Comparison of ENCODE assay signal across 15 cellular contexts in the genomic region with DNA sequence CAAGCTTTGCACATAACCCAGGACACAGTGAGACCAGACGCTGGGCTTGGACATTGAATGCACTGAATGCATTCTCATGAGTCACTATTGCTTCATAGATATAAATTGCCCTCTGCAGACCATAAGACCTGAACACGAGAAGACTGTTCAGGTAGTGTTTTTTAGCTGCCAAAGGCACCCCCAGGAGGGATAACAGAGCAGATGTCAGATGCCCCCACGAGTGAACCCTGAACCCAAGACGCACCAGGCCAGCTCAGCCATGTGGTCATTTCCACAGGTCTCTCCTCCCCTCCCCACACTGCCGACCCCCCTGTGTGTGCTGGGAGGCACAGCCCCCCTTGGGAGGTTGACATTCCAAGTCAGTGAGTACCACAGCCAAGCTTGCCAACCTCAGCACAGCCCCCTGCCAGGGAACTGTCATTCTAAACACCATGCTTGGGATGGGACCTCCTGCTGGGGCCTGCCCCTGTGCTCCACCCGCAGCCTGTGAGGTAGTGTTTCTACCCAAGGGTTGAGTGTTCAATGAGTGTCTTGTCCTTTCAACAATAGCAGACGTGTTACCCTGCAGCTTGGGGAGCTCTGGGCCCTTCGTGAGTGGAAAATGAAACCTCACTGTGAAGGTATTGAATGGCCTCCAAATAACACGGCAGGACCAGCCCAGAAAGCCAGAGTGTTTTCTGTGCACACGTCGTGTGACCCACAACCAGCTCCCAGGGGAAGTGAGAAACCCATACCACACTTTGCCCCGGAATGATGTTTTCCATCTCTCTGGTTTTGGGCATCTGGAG.
DNase-seq lines count a peak whose midpoint lies in the region; ATAC-seq lines count a peak whose summit lies in the region.
"Had no signal": no experiment of that assay in that cellular context is flagged by ENCODE, and none has a peak within 500 bp of the region (broad histone marks: within the 10 kb centered on the region; RNA-seq: fewer than 3 reads in every experiment).

No MANE protein-coding gene starts in this region.

- CTCF ChIA-PET in activated CD8-positive, alpha-beta T cell treated with anti-CD3 and anti-CD28 coated beads, Interleukin-2, amount 10 ng/mL, durations not matched to agents 7 days and 5 days (lab: Charles Lee): interaction anchor here (1.0 kb wide), 1 partner anchor 10 kb away, joined by 3 read pairs; no protein-coding TSS in a partner anchor

- POLR2A ChIA-PET in activated CD8-positive, alpha-beta T cell treated with anti-CD3 and anti-CD28 coated beads, Interleukin-2, amount 10 ng/mL, durations not matched to agents 7 days and 5 days (lab: Charles Lee): no interaction called here

- H3K4me3 Mint-ChIP-seq in activated CD8-positive, alpha-beta T cell treated with anti-CD3 and anti-CD28 coated beads, Interleukin-2, amount 10 ng/mL, durations not matched to agents 7 days and 5 days: no peak overlapping the region
- H3K4me3 Mint-ChIP-seq: activated naive CD8-positive, alpha-beta T cell; B cell; stimulated activated naive B cell treated with anti-CD40 and anti-IgM and Interleukin-4, amounts not matched to agents 10 μg/mL and 1 μg/mL and 100 μg/mL, for 72 hours had no signal

- no peaks in the 10 kb centered on the region for H3K36me3 Mint-ChIP-seq in activated CD8-positive, alpha-beta T cell treated with anti-CD3 and anti-CD28 coated beads, Interleukin-2, amount 10 ng/mL, durations not matched to agents 7 days and 5 days (ENCODE audit: low read depth)
- H3K36me3 Mint-ChIP-seq: activated naive CD8-positive, alpha-beta T cell; stimulated activated naive B cell treated with anti-CD40 and anti-IgM and Interleukin-4, amounts not matched to agents 10 μg/mL and 1 μg/mL and 100 μg/mL, for 72 hours had no signal

- ATAC-seq in stimulated activated naive CD8-positive, alpha-beta T cell treated with anti-CD3 and anti-CD28 coated beads, Interleukin-15, Interleukin-2, amounts not matched to agents 100 U/mL and 50 U/mL, for 24 hours: no peak
- ATAC-seq in activated CD8-positive, alpha-beta T cell treated with anti-CD3 and anti-CD28 coated beads, Interleukin-2, amount 10 ng/mL, durations not matched to agents 7 days and 5 days: no peak
- ATAC-seq: gastroesophageal sphincter; stimulated activated naive B cell treated with anti-CD40 and anti-IgM and Interleukin-4, amounts not matched to agents 10 μg/mL and 1 μg/mL and 100 μg/mL, for 72 hours had no signal

- H3K4me1 Mint-ChIP-seq in activated CD8-positive, alpha-beta T cell treated with anti-CD3 and anti-CD28 coated beads, Interleukin-2, amount 10 ng/mL, durations not matched to agents 7 days and 5 days (ENCODE audit: low read depth): no peaks in the 10 kb centered on the region
- H3K4me1 Mint-ChIP-seq: B cell had no signal

- H3K27ac Mint-ChIP-seq in activated CD8-positive, alpha-beta T cell treated with anti-CD3 and anti-CD28 coated beads, Interleukin-2, amount 10 ng/mL, durations not matched to agents 7 days and 5 days: no peak overlapping the region
- H3K27ac Mint-ChIP-seq: activated naive CD8-positive, alpha-beta T cell; B cell; stimulated activated naive B cell treated with anti-CD40 and anti-IgM and Interleukin-4, amounts not matched to agents 10 μg/mL and 1 μg/mL and 100 μg/mL, for 72 hours had no signal

- no peaks in the 10 kb centered on the region for H3K9me3 Mint-ChIP-seq in activated CD8-positive, alpha-beta T cell treated with anti-CD3 and anti-CD28 coated beads, Interleukin-2, amount 10 ng/mL, durations not matched to agents 7 days and 5 days (ENCODE audit: insufficient read depth)
- H3K9me3 Mint-ChIP-seq: stimulated activated naive B cell treated with anti-CD40 and anti-IgM and Interleukin-4, amounts not matched to agents 10 μg/mL and 1 μg/mL and 100 μg/mL, for 72 hours had no signal

- peak; percentile 75 for DNase-seq in A172 (ENCODE audit: low spot score)
- peak; percentile 68 for DNase-seq in HCEC 1CT
- peak; percentile 68 for DNase-seq in amniotic epithelial cell (ENCODE audit: low read depth)
- peak; percentile 80 for DNase-seq in glomerular visceral epithelial cell (ENCODE audit: extremely low spot score)
- no peak for DNase-seq in COLO829 (ENCODE audit: low spot score)
- DNase-seq in stimulated activated CD4-positive, alpha-beta T cell treated with anti-CD3 and anti-CD28 coated beads, Interleukin-15, amount 100 ng/mL, for 24 hours: no peak
- no peak for DNase-seq in stimulated activated naive CD8-positive, alpha-beta T cell treated with anti-CD3 and anti-CD28 coated beads, Interleukin-15, Interleukin-2, amounts not matched to agents 100 U/mL and 50 U/mL, for 24 hours
- DNase-seq in activated CD8-positive, alpha-beta T cell treated with anti-CD3 and anti-CD28 coated beads, Interleukin-2, amount 10 ng/mL, durations not matched to agents 7 days and 5 days: no peak
- DNase-seq: dorsolateral prefrontal cortex; MV-4-11; stimulated activated CD4-positive, alpha-beta T cell treated with anti-CD3 and anti-CD28 coated beads, Interleukin-4, amount 100 ng/mL, for 4 hours; stimulated activated naive B cell treated with anti-CD40 and anti-IgM and Interleukin-4, amounts not matched to agents 10 μg/mL and 1 μg/mL and 100 μg/mL, for 72 hours had no signal

- H3K27me3 Mint-ChIP-seq in activated CD8-positive, alpha-beta T cell treated with anti-CD3 and anti-CD28 coated beads, Interleukin-2, amount 10 ng/mL, durations not matched to agents 7 days and 5 days (ENCODE audit: low read depth): peaks cover 2% of the 10 kb centered on the region

Comparison
In these comparisons a context has a peak if more than half of its experiments do, and no peak if none do; other contexts are left out.
1. DNase-seq: peak in A172 (single experiment), HCEC 1CT (single experiment), amniotic epithelial cell (single experiment) and glomerular visceral epithelial cell (single experiment); none in COLO829 (single experiment), stimulated activated CD4-positive, alpha-beta T cell treated with anti-CD3 and anti-CD28 coated beads, Interleukin-15, amount 100 ng/mL, for 24 hours (single experiment), stimulated activated naive CD8-positive, alpha-beta T cell treated with anti-CD3 and anti-CD28 coated beads, Interleukin-15, Interleukin-2, amounts not matched to agents 100 U/mL and 50 U/mL, for 24 hours (single experiment) and activated CD8-positive, alpha-beta T cell treated with anti-CD3 and anti-CD28 coated beads, Interleukin-2, amount 10 ng/mL, durations not matched to agents 7 days and 5 days (single experiment).